Comparison of ENCODE assay signal across 1 cellular context in genomic region chr7:143287935-143288826, GRCh38.
TF ChIP-seq lines count a peak whose summit lies in the region.

Gene CASP2, plus strand, starts transcription at chr7:143288351. Its CDS starts 105 bp downstream, at chr7:143288456.

TF ChIP-seq in GM12878, 131 proteins besides CTCF, POLR2A, EP300 and RAD21 (continued from another document and continues in another):
- TF ChIP-seq MYC (IDR thresholded peaks at IDR 0.05; ENCODE audit: insufficient read depth, insufficient read length, insufficient replicate concordance, low read length, severe bottlenecking) (no peak), POLR2AphosphoS2 (IDR thresholded peaks at IDR 0.05; ENCODE audit: low read depth, low read length) (no peak), ZNF207 (IDR thresholded peaks at IDR 0.05; ENCODE audit: borderline replicate concordance) (no peak), MYB (IDR thresholded peaks at IDR 0.05; ENCODE audit: borderline replicate concordance, low read depth, low read length) (no peak), PAX8 (IDR thresholded peaks at IDR 0.05) (no peak), KAT2A (conservative IDR thresholded peaks at IDR 0.05; ENCODE audit: control insufficient read depth, low read depth, low read length) (no peak), PBX3 (IDR thresholded peaks at IDR 0.05; ENCODE audit: insufficient replicate concordance, low read depth, low read length) (peak; percentile 62), BCL3 (IDR thresholded peaks at IDR 0.05; ENCODE audit: borderline replicate concordance, insufficient read depth, low read depth, low read length, poor library complexity, severe bottlenecking) (peak; percentile 19), NR2C1 (IDR thresholded peaks at IDR 0.05) (no peak), ZSCAN29 (IDR thresholded peaks at IDR 0.05) (no peak), ELK1 (IDR thresholded peaks at IDR 0.05; ENCODE audit: low read depth, low read length) (no peak), MXI1 (IDR thresholded peaks at IDR 0.05; ENCODE audit: low read depth, low read length) (no peak; the same call in 1 of the 2 replicates), FOXK2 (IDR thresholded peaks at IDR 0.05) (no peak), BCL11A (IDR thresholded peaks at IDR 0.05; ENCODE audit: low read depth, low read length) (no peak), SUZ12 (IDR thresholded peaks at IDR 0.05; ENCODE audit: unreplicated experiment) (no peak), MTA3 (IDR thresholded peaks at IDR 0.05; ENCODE audit: borderline replicate concordance, low read length) (no peak), NKRF (conservative IDR thresholded peaks at IDR 0.05) (peak; percentile 71; the same call in 1 of the 2 replicates), ZBTB11 (CRISPR knock-in tag; IDR thresholded peaks at IDR 0.05) (no peak), ZBED1 (IDR thresholded peaks at IDR 0.05; ENCODE audit: borderline replicate concordance) (no peak), NRF1 (conservative IDR thresholded peaks at IDR 0.05; ENCODE audit: low read depth, low read length) (peak; percentile 97), ZNF622 (IDR thresholded peaks at IDR 0.05) (no peak), FOS (IDR thresholded peaks at IDR 0.05; ENCODE audit: borderline replicate concordance, extremely low read depth, insufficient read length) (no peak), MLLT1 (IDR thresholded peaks at IDR 0.05) (peak; percentile 87), SPI1 (IDR thresholded peaks at IDR 0.05; ENCODE audit: borderline replicate concordance, insufficient read depth, low read depth, low read length) (no peak), WRNIP1 (IDR thresholded peaks at IDR 0.05; ENCODE audit: borderline replicate concordance, low read depth, low read length) (no peak), EZH2 (IDR thresholded peaks at IDR 0.05; ENCODE audit: borderline replicate concordance, control insufficient read depth, low read depth, low read length) (no peak), ATF7 (IDR thresholded peaks at IDR 0.05; ENCODE audit: low read depth) (no peak), RELA (IDR thresholded peaks at IDR 0.05; ENCODE audit: borderline replicate concordance, partially characterized antibody) (peak; percentile 39), GABPA (IDR thresholded peaks at IDR 0.05; ENCODE audit: low read depth) (no peak), SMARCA5 (IDR thresholded peaks at IDR 0.05) (peak; percentile 64; the same call in 1 of the 2 replicates), NFXL1 (IDR thresholded peaks at IDR 0.05; ENCODE audit: borderline replicate concordance) (no peak), CUX1 (IDR thresholded peaks at IDR 0.05; ENCODE audit: insufficient replicate concordance, low read depth, low read length) (no peak), HDAC6 (IDR thresholded peaks at IDR 0.05; ENCODE audit: unreplicated experiment) (no peak), NFYA (IDR thresholded peaks at IDR 0.05; ENCODE audit: borderline replicate concordance, low read depth, low read length) (no peak), ZNF274 (IDR thresholded peaks at IDR 0.05; ENCODE audit: insufficient read depth, insufficient read length) (no peak), TCF7 (IDR thresholded peaks at IDR 0.05; ENCODE audit: borderline replicate concordance) (no peak), MEF2A (IDR thresholded peaks at IDR 0.05; ENCODE audit: insufficient read depth, low read depth, low read length) (no peak), CBX5 (IDR thresholded peaks at IDR 0.05; ENCODE audit: low read depth) (no peak), CREB1 (IDR thresholded peaks at IDR 0.05; ENCODE audit: low read depth) (peak; percentile 34; the same call in 1 of the 2 replicates), SKIL (IDR thresholded peaks at IDR 0.05; ENCODE audit: low read depth, poor library complexity, severe bottlenecking) (no peak), PAX5 (IDR thresholded peaks at IDR 0.05; ENCODE audit: borderline replicate concordance, low read depth, low read length) (no peak; the same call in 1 of the 2 replicates), ETV6 (conservative IDR thresholded peaks at IDR 0.05 in 1 of 2, IDR thresholded peaks at IDR 0.05 in 1 of 2; ENCODE audit: borderline replicate concordance in 1 of 2, low read depth in 1 of 2) (no peak), TARDBP (IDR thresholded peaks at IDR 0.05; ENCODE audit: borderline replicate concordance) (no peak), MEF2B (IDR thresholded peaks at IDR 0.05; ENCODE audit: partially characterized antibody, poor library complexity, severe bottlenecking) (peak; percentile 27)
